ENCODE assay signal across 24 cellular contexts in genomic region chr2:175518206-175518605, GRCh38.
A peak's percentile ranks its signal among the peaks of the same experiment; 100 is the strongest.
DNase-seq lines count a peak whose midpoint lies in the region; ATAC-seq, FAIRE-seq and TF ChIP-seq lines count a peak whose summit lies in the region.
"Had no signal": no experiment of that assay in that cellular context is flagged by ENCODE, and none has a peak within 500 bp of the region (broad histone marks: within the 10 kb centered on the region; RNA-seq: fewer than 3 reads in every experiment).

No MANE protein-coding gene starts in this region.

- peak overlapping the region; percentile 11; the same call in 1 of the 3 replicates for H3K4me3 Mint-ChIP-seq in GM23338
- H3K4me3 Mint-ChIP-seq: B cell; CD4-positive, CD25-positive, alpha-beta regulatory T cell; CD8-positive, alpha-beta T cell had no signal

- CTCF ChIA-PET in H1 (lab: Charles Lee; ENCODE audit: partially characterized antibody) = interaction anchor here (0.6 to 1.6 kb wide), 2 partner anchors 9 to 158 kb away, joined by 3 read pairs; no protein-coding TSS in a partner anchor

- H2BK5ac ChIP-seq in H1 (ENCODE audit: low read depth, low read length) = no peak overlapping the region

- TF ChIP-seq POLR2A in H1 (IDR thresholded peaks at IDR 0.05; ENCODE audit: control extremely low read depth in 1 of 2, low read depth in 2 of 2, low read length in 2 of 2) = no peak

- H4K8ac ChIP-seq in H1 (ENCODE audit: extremely low read depth, insufficient read depth, low read length) = no peak overlapping the region

- H2BK20ac ChIP-seq in H1 (ENCODE audit: low read length) = no peak overlapping the region

- H3K27ac Mint-ChIP-seq in GM23338 = no peak overlapping the region
- H3K27ac Mint-ChIP-seq: B cell; CD4-positive, CD25-positive, alpha-beta regulatory T cell; CD8-positive, alpha-beta T cell had no signal

- no peaks in the 10 kb centered on the region for H3K79me1 ChIP-seq in H1 (ENCODE audit: low read depth, low read length)

- H3K18ac ChIP-seq in H1 (ENCODE audit: extremely low read depth, low read length) = no peak overlapping the region

- H2AFZ ChIP-seq in GM23338 (no peak overlapping the region), H1 (ENCODE audit: low read length) (no peak overlapping the region)

- H4K20me1 ChIP-seq in GM23338 (replicated peaks; ENCODE audit: insufficient read depth) = no peaks in the 10 kb centered on the region
- H4K20me1 ChIP-seq in H1 (replicated peaks in 1 of 2; ENCODE audit: control insufficient read depth in 1 of 2, insufficient read depth in 2 of 2, low read length in 2 of 2) = no peaks in the 10 kb centered on the region
- H4K20me1 ChIP-seq: BLaER1 had no signal

- no peak overlapping the region for H2BK15ac ChIP-seq in H1 (ENCODE audit: low read length)

- peaks cover 15% of the 10 kb centered on the region; the same call in 2 of the 3 replicates for H3K9me3 Mint-ChIP-seq in GM23338
- H3K9me3 Mint-ChIP-seq: CD8-positive, alpha-beta T cell had no signal

- no peaks in the 10 kb centered on the region for H3K23me2 ChIP-seq in H1 (ENCODE audit: low read depth, low read length)

- H3K9me2 ChIP-seq in GM23338 (ENCODE audit: insufficient read depth) = peaks cover 10% of the 10 kb centered on the region

- no peak overlapping the region for H3K27ac ChIP-seq in GM23338 (ENCODE audit: low read depth)
- no peak overlapping the region for H3K27ac ChIP-seq in HUES64 (ENCODE audit: low read depth, low read length)
- no peak overlapping the region for H3K27ac ChIP-seq in H1 (ENCODE audit: low read depth, low read length)
- H3K27ac ChIP-seq: 22Rv1, BLaER1, C4-2B had no signal

- H3K27me3 Mint-ChIP-seq in GM23338 (ENCODE audit: insufficient read depth, low read depth, poor library complexity) = no peaks in the 10 kb centered on the region
- H3K27me3 Mint-ChIP-seq: B cell; CD4-positive, CD25-positive, alpha-beta regulatory T cell had no signal

- peaks cover 17% of the 10 kb centered on the region; the same call in 2 of the 3 replicates for H3K4me1 Mint-ChIP-seq in GM23338
- H3K4me1 Mint-ChIP-seq: B cell; CD4-positive, CD25-positive, alpha-beta regulatory T cell had no signal

- peak; percentile 63 for ATAC-seq in GM23338
- ATAC-seq in HG02678 (IDR thresholded peaks at IDR 0.05; ENCODE audit: unreplicated experiment) = no peak
- no peak for ATAC-seq in GM19397 (IDR thresholded peaks at IDR 0.05; ENCODE audit: unreplicated experiment)
- ATAC-seq: CD8-positive, alpha-beta T cell; HCT116 had no signal

- peaks cover 5% of the 10 kb centered on the region; the same call in 1 of the 3 replicates for H3K36me3 Mint-ChIP-seq in GM23338 (ENCODE audit: low read depth)
- H3K36me3 Mint-ChIP-seq: CD4-positive, CD25-positive, alpha-beta regulatory T cell; CD8-positive, alpha-beta T cell had no signal

- DNase-seq in GM23338 (ENCODE audit: low spot score) (peak; percentile 33), H1 (ENCODE audit: low read depth in 1 of 2, low spot score in 2 of 2) (no peak), iPS DF 4.7 (ENCODE audit: extremely low read depth, low spot score) (peak; percentile 22), anterior cingulate cortex (lab: John Stamatoyannopoulos, UW) (no peak)
- DNase-seq in activated CD4-positive, alpha-beta T cell treated with anti-CD3 and anti-CD28 coated beads for 1 hour = no peak
- DNase-seq: Caco-2; CD4-positive, CD25-positive, alpha-beta regulatory T cell; CD8-positive, alpha-beta T cell; DMS153; DND-41; GOT3; H7 had no signal

- H3K4me2 ChIP-seq in GM23338 = peak overlapping the region; percentile 65
- peak overlapping the region in 1 of 2 experiments; percentile 25; a peak in 2 of 4 replicates for H3K4me2 ChIP-seq in H1 (ENCODE audit: insufficient read depth in 1 of 2, low read depth in 2 of 2, low read length in 2 of 2)
- H3K4me2 ChIP-seq: BLaER1 had no signal

- TF ChIP-seq RAD21 in H1 (IDR thresholded peaks at IDR 0.05 in 1 of 2, conservative IDR thresholded peaks at IDR 0.05 in 1 of 2; ENCODE audit: low read depth in 2 of 2, low read length in 2 of 2) = no peak

- H3K9me3 ChIP-seq in HUES64 (ENCODE audit: insufficient read depth, low read depth, low read length) = no peaks in the 10 kb centered on the region
- no peaks in the 10 kb centered on the region for H3K9me3 ChIP-seq in H1 (ENCODE audit: insufficient read depth in 2 of 2, low read depth in 1 of 2, low read length in 1 of 2)
- H3K9me3 ChIP-seq: BLaER1, Caco-2 had no signal

- H3K9ac ChIP-seq in HUES64 (ENCODE audit: low read depth, low read length) = no peak overlapping the region
- H3K9ac ChIP-seq in H1 (replicated peaks in 1 of 4; ENCODE audit: extremely low read depth in 1 of 4, low read depth in 3 of 4, low read length in 3 of 4) = no peak overlapping the region
- H3K9ac ChIP-seq: BLaER1 had no signal

- FAIRE-seq in H1 (lab: Jason Lieb, UNC) = peak; percentile 42
- FAIRE-seq: A204.1, G401.6, GM12892, GM19239 had no signal

- H4K5ac ChIP-seq in H1 (ENCODE audit: insufficient read length, low read depth, low read length) = no peak overlapping the region

- WGBS in HUES64 = 25% methylated on average over 2 of the region's 3 CpGs
- whole genome bisulfite sequencing in H1 (ENCODE audit: extremely low coverage in 1 of 2, insufficient coverage in 1 of 2, insufficient read length in 1 of 2, insufficient replicate concordance in 2 of 2, low coverage in 1 of 2, low lambda C conversion rate in 2 of 2, missing lambda C conversion rate in 1 of 2), 2 experiments = 39% methylated on average over 3 of the region's 3 CpGs; no CpG with 5 or more reads in 1 of the 2 experiments

- H2AK5ac ChIP-seq in H1 (ENCODE audit: low read depth, low read length) = no peak overlapping the region

- H2BK12ac ChIP-seq in H1 (ENCODE audit: low read depth, low read length) = no peak overlapping the region

- H3K4me3 ChIP-seq in GM23338 (peak overlapping the region; percentile 23), HUES64 (ENCODE audit: low read length) (peak overlapping the region; percentile 26; the same call in 1 of the 2 replicates), H1 (ENCODE audit: extremely low read depth in 1 of 4, insufficient read depth in 2 of 4, low read depth in 3 of 4, low read length in 4 of 4) (no peak overlapping the region; a peak in 1 of 8 replicates)
- H3K4me3 ChIP-seq: BLaER1 had no signal

- H3K27me3 ChIP-seq in GM23338 (ENCODE audit: insufficient read depth) = no peaks in the 10 kb centered on the region
- H3K27me3 ChIP-seq in HUES64 (ENCODE audit: insufficient read depth, low read length) = no peaks in the 10 kb centered on the region
- no peaks in the 10 kb centered on the region; a peak in 1 of 7 replicates for H3K27me3 ChIP-seq in H1 (replicated peaks in 1 of 4; ENCODE audit: control insufficient read depth in 3 of 4, extremely low read depth in 1 of 4, insufficient read depth in 3 of 4, low read length in 3 of 4)
- H3K27me3 ChIP-seq: BLaER1 had no signal

- no peak overlapping the region for H3K56ac ChIP-seq in H1 (replicated peaks; ENCODE audit: insufficient read length, low read depth, low read length)

- H3K36me3 ChIP-seq in GM23338 (ENCODE audit: insufficient read depth) (no peaks in the 10 kb centered on the region), HUES64 (ENCODE audit: insufficient read depth, low read length) (no peaks in the 10 kb centered on the region), H1 (ENCODE audit: control insufficient read depth in 2 of 4, insufficient read depth in 4 of 4, low read length in 3 of 4) (no peaks in the 10 kb centered on the region)
- H3K36me3 ChIP-seq: BLaER1 had no signal

- no peaks in the 10 kb centered on the region for H3F3A ChIP-seq in GM23338 (replicated peaks; ENCODE audit: low read depth)

- H3K4me1 ChIP-seq in GM23338 (ENCODE audit: insufficient read depth) (peaks cover 11% of the 10 kb centered on the region; the same call in 1 of the 2 replicates), HUES64 (ENCODE audit: insufficient read depth, low read length) (peaks cover 10% of the 10 kb centered on the region), H1 (replicated peaks in 1 of 4; ENCODE audit: control insufficient read depth in 3 of 4, insufficient read depth in 4 of 4, low read length in 3 of 4) (peaks cover 0 to 3% (median 0%) of the 10 kb centered on the region in 4 experiments; a peak in 2 of 7 replicates)
- H3K4me1 ChIP-seq: BLaER1, Caco-2 had no signal

- no peak overlapping the region for H3K23ac ChIP-seq in H1 (ENCODE audit: insufficient read length)

- no peak overlapping the region for H4K91ac ChIP-seq in H1 (replicated peaks; ENCODE audit: insufficient read length, low read length)

- POLR2A ChIA-PET in H1 (lab: Charles Lee; ENCODE audit: partially characterized antibody) = no interaction called here

- no peak overlapping the region for H2BK120ac ChIP-seq in H1 (replicated peaks; ENCODE audit: low read depth, low read length)

- no peak overlapping the region for H3K14ac ChIP-seq in H1 (ENCODE audit: insufficient read length)

- no peak overlapping the region for H3K4ac ChIP-seq in H1 (replicated peaks; ENCODE audit: insufficient read length, low read depth, low read length)

- no peak for TF ChIP-seq EP300 in H1 (IDR thresholded peaks at IDR 0.05; ENCODE audit: borderline replicate concordance in 1 of 2, low read depth in 2 of 2, low read length in 2 of 2)

- H3K79me2 ChIP-seq in GM23338 (replicated peaks; ENCODE audit: insufficient read depth) (no peaks in the 10 kb centered on the region), H1 (ENCODE audit: control insufficient read depth in 1 of 2, insufficient read depth in 2 of 2, low read length in 2 of 2) (no peaks in the 10 kb centered on the region)

- no peak for TF ChIP-seq CTCF in GM23338 (conservative IDR thresholded peaks at IDR 0.05; ENCODE audit: low read depth in 2 of 2)
- no peak for TF ChIP-seq CTCF in H1 (IDR thresholded peaks at IDR 0.05; ENCODE audit: control extremely low read depth in 1 of 3, insufficient read depth in 1 of 3, low read depth in 1 of 3, low read length in 3 of 3)

TF ChIP-seq in H1, 55 proteins besides CTCF, POLR2A, EP300 and RAD21 (continues in another document):
- TF ChIP-seq CREB1 (IDR thresholded peaks at IDR 0.05) = no peak
- no peak for TF ChIP-seq RFX5 (IDR thresholded peaks at IDR 0.05; ENCODE audit: borderline replicate concordance, low read depth, low read length)
- TF ChIP-seq YY1 (IDR thresholded peaks at IDR 0.05; ENCODE audit: low read depth, low read length) = no peak
- TF ChIP-seq BRCA1 (IDR thresholded peaks at IDR 0.05; ENCODE audit: low read depth, low read length) = no peak
- TF ChIP-seq TEAD4 (IDR thresholded peaks at IDR 0.05; ENCODE audit: low read depth, low read length) = no peak
- no peak for TF ChIP-seq GTF2F1 (IDR thresholded peaks at IDR 0.05; ENCODE audit: borderline replicate concordance, low read depth, low read length)
- TF ChIP-seq SP1 (IDR thresholded peaks at IDR 0.05; ENCODE audit: low read depth, low read length) = no peak
- no peak for TF ChIP-seq CBX8 (IDR thresholded peaks at IDR 0.05; ENCODE audit: borderline replicate concordance, low read depth, low read length)
- no peak for TF ChIP-seq TBP (IDR thresholded peaks at IDR 0.05; ENCODE audit: low read depth, low read length)
- TF ChIP-seq EZH2 (IDR thresholded peaks at IDR 0.05; ENCODE audit: low read depth, low read length, severe bottlenecking) = no peak
- TF ChIP-seq KDM4A (IDR thresholded peaks at IDR 0.05; ENCODE audit: low read depth, low read length, severe bottlenecking) = no peak
- no peak for TF ChIP-seq SIN3A (conservative IDR thresholded peaks at IDR 0.05 in 1 of 2, IDR thresholded peaks at IDR 0.05 in 1 of 2; ENCODE audit: low read depth in 1 of 2, low read length in 2 of 2)

Comparison
In these comparisons a context has a peak if more than half of its experiments do, and no peak if none do; other contexts are left out.
1. DNase-seq: peak in GM23338 (single experiment) and iPS DF 4.7 (single experiment); none in H1 (0 of 2), anterior cingulate cortex (0 of 58) and activated CD4-positive, alpha-beta T cell treated with anti-CD3 and anti-CD28 coated beads for 1 hour (single experiment).
2. H3K4me3 ChIP-seq: peak in GM23338 (single experiment) and HUES64 (single experiment); none in H1 (0 of 4).